ENCODE assay signal across 1 cellular context in genomic region chr2:20946494-20946893, GRCh38.
A peak's percentile ranks its signal among the peaks of the same experiment; 100 is the strongest.
TF ChIP-seq lines count a peak whose summit lies in the region.

No MANE protein-coding gene starts in this region.

TF ChIP-seq in HepG2, 621 proteins besides CTCF, POLR2A, EP300 and RAD21 (continued from another document):
- peak; percentile 84 for TF ChIP-seq MNT (IDR thresholded peaks at IDR 0.05)
